Comparison of ENCODE assay signal across 18 cellular contexts in the genomic region with DNA sequence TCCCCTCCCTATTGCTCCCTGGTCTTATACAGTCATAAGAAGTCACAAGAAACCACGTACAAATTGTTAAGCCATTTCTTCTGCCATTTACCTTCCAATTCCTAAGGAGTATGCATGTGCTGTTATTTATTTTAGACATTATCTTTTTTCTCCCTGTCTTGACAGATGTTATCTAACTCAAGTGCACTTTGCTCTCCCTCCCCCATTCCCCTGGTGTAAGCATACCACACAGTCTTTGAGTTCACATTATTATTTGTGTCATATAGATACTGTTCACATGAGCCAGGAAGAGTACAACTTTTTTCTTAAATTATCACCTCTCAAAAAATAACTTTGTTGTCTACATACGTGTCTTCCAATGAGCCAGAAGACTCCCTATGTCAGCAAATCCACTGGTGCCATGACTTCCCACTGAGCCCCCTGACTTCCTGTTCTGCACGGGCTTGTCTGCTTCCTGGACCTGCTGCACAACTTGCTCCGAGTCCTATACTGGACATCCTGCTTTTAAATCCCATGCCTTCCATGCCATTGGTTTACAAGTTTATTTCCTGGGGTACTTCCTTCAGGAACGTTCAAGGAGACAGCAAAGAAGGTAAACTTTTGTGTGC. TPM values are rescaled to one million over a fixed set of nuclear protein-coding genes. Genes with fewer than 3 reads are reported as not detected.
A peak's percentile ranks its signal among the peaks of the same experiment; 100 is the strongest.
DNase-seq lines count a peak whose midpoint lies in the region; ATAC-seq, FAIRE-seq and TF ChIP-seq lines count a peak whose summit lies in the region.
"Had no signal": no experiment of that assay in that cellular context is flagged by ENCODE, and none has a peak within 500 bp of the region (broad histone marks: within the 10 kb centered on the region; RNA-seq: fewer than 3 reads in every experiment).

No MANE protein-coding gene starts in this region.

- POLR2A ChIA-PET in endothelial cell of umbilical vein (lab: Charles Lee) = no interaction called here
- POLR2A ChIA-PET in activated CD4-positive, alpha-beta memory T cell treated with anti-CD3 and anti-CD28 coated beads for 36 hours (lab: Charles Lee) = no interaction called here

- H2AFZ ChIP-seq in endothelial cell of umbilical vein (ENCODE audit: low read depth, low read length) = peak overlapping the region; percentile 34

- peaks cover 1% of the 10 kb centered on the region for H3K36me3 Mint-ChIP-seq in mesothelial cell of epicardium
- H3K36me3 Mint-ChIP-seq in activated CD4-positive, alpha-beta memory T cell treated with anti-CD3 and anti-CD28 coated beads for 36 hours = peaks cover 1% of the 10 kb centered on the region

- H3K27ac Mint-ChIP-seq in mesothelial cell of epicardium = peak overlapping the region; percentile 11
- no peak overlapping the region for H3K27ac Mint-ChIP-seq in activated CD4-positive, alpha-beta memory T cell treated with anti-CD3 and anti-CD28 coated beads for 36 hours

- TF ChIP-seq CTCF in cardiac muscle cell (IDR thresholded peaks at IDR 0.05; ENCODE audit: low read depth, low read length) (no peak), heart left ventricle (IDR thresholded peaks at IDR 0.05) (no peak), endothelial cell of umbilical vein (IDR thresholded peaks at IDR 0.05; ENCODE audit: extremely low read depth in 1 of 2, insufficient read depth in 1 of 2, low read depth in 1 of 2, low read length in 2 of 2) (no peak), mesothelial cell of epicardium (IDR thresholded peaks at IDR 0.05; ENCODE audit: unreplicated experiment) (no peak), prostate gland (IDR thresholded peaks at IDR 0.05) (no peak)

- peaks cover 8% of the 10 kb centered on the region for H3K4me1 Mint-ChIP-seq in mesothelial cell of epicardium
- H3K4me1 Mint-ChIP-seq in activated CD4-positive, alpha-beta memory T cell treated with anti-CD3 and anti-CD28 coated beads for 36 hours (ENCODE audit: low read depth) = no peaks in the 10 kb centered on the region

- WGBS in heart left ventricle, 4 donors = 44 to 57% (median 50%) methylated on average over 5 of the region's 5 CpGs
- WGBS in prostate gland = 33% methylated on average over 5 of the region's 5 CpGs

- H3K27ac ChIP-seq in cardiac muscle cell (peak overlapping the region; percentile 40), heart left ventricle (no peak overlapping the region), endothelial cell of umbilical vein (ENCODE audit: insufficient read depth, low read depth, low read length) (no peak overlapping the region), prostate gland (no peak overlapping the region)

- H3K4me2 ChIP-seq in endothelial cell of umbilical vein (ENCODE audit: insufficient read depth, low read length) = no peak overlapping the region

- H3K4me3 ChIP-seq in cardiac muscle cell (no peak overlapping the region), heart left ventricle (no peak overlapping the region), endothelial cell of umbilical vein (replicated peaks in 1 of 3; ENCODE audit: insufficient read depth in 1 of 3, low read depth in 1 of 3, low read length in 3 of 3) (no peak overlapping the region), prostate gland (no peak overlapping the region)

- H3K9me3 Mint-ChIP-seq in mesothelial cell of epicardium = peaks cover 14% of the 10 kb centered on the region
- no peaks in the 10 kb centered on the region for H3K9me3 Mint-ChIP-seq in activated CD4-positive, alpha-beta memory T cell treated with anti-CD3 and anti-CD28 coated beads for 36 hours

- no peak for TF ChIP-seq POLR2A in heart left ventricle (IDR thresholded peaks at IDR 0.05)
- no peak for TF ChIP-seq POLR2A in endothelial cell of umbilical vein (IDR thresholded peaks at IDR 0.05; ENCODE audit: low read depth, low read length)
- TF ChIP-seq POLR2A in prostate gland (IDR thresholded peaks at IDR 0.05) = no peak

- no peaks in the 10 kb centered on the region for H3K27me3 ChIP-seq in cardiac muscle cell
- no peaks in the 10 kb centered on the region for H3K27me3 ChIP-seq in heart left ventricle
- H3K27me3 ChIP-seq in endothelial cell of umbilical vein (ENCODE audit: control insufficient read depth in 2 of 2, insufficient read depth in 2 of 2, low read length in 2 of 2) = peaks cover 2% of the 10 kb centered on the region in 2 experiments
- no peaks in the 10 kb centered on the region for H3K27me3 ChIP-seq in prostate gland (replicated peaks; ENCODE audit: insufficient read depth)

- no peaks in the 10 kb centered on the region for H3K9me1 ChIP-seq in endothelial cell of umbilical vein (replicated peaks; ENCODE audit: control insufficient read depth, extremely low read depth, insufficient read depth, low read length)

- no TSS peak for BruUV-seq in endothelial cell of umbilical vein (replicated peaks; lab: Mats Ljungman, UMichigan)

- DNase-seq in cardiac muscle cell (ENCODE audit: low read depth in 1 of 2, low spot score in 1 of 2) (no peak), heart left ventricle (no peak), endothelial cell of umbilical vein (ENCODE audit: low read depth, low spot score) (no peak), mesothelial cell of epicardium (ENCODE audit: low spot score in 2 of 2, unreplicated experiment in 2 of 2) (no peak), prostate gland (ENCODE audit: low spot score) (no peak), NCI-H2196 (lab: John Stamatoyannopoulos, UW; ENCODE audit: unreplicated experiment) (no peak)
- no peak for DNase-seq in activated CD4-positive, alpha-beta memory T cell treated with anti-CD3 and anti-CD28 coated beads for 36 hours
- DNase-seq: DMS 273 treated with DMSO at 0.1 percent for 48 hours, GF-D8, NCI-H1092 treated with DMSO at 0.1 percent for 48 hours, NCI-H1694, NCI-H345, NCI-H69 had no signal

- H3K79me2 ChIP-seq in endothelial cell of umbilical vein (ENCODE audit: control insufficient read depth, insufficient read depth, low read length) = no peaks in the 10 kb centered on the region

- dilution Hi-C loops in endothelial cell of umbilical vein (cut with MboI; ENCODE audit: extremely low pct_ligation_motif_present, low sequenced_read_pairs) = no loop called here

- H3K36me3 ChIP-seq in cardiac muscle cell (no peaks in the 10 kb centered on the region), heart left ventricle (no peaks in the 10 kb centered on the region), endothelial cell of umbilical vein (ENCODE audit: control insufficient read depth in 2 of 2, extremely low read depth in 1 of 2, insufficient read depth in 2 of 2, low read length in 2 of 2) (no peaks in the 10 kb centered on the region), prostate gland (no peaks in the 10 kb centered on the region)

- no peaks in the 10 kb centered on the region for H3K27me3 Mint-ChIP-seq in mesothelial cell of epicardium (ENCODE audit: low read depth)
- H3K27me3 Mint-ChIP-seq in activated CD4-positive, alpha-beta memory T cell treated with anti-CD3 and anti-CD28 coated beads for 36 hours = peaks cover 6% of the 10 kb centered on the region

- no peak for FAIRE-seq in endothelial cell of umbilical vein (lab: Jason Lieb, UNC)
- FAIRE-seq: A204.1, GM12891, GM18507, H1 had no signal

- intact Hi-C loops in heart left ventricle (cut with DNase I) (loop anchor here in 1 of 10 donors (10.0 kb wide), 1 partner anchor 107 kb away; no protein-coding TSS in a partner anchor), endothelial cell of umbilical vein (cut with micrococcal nuclease) (no loop called here), prostate gland (cut with DNase I) (no loop called here)
- intact Hi-C loops in activated CD4-positive, alpha-beta memory T cell treated with anti-CD3 and anti-CD28 coated beads for 36 hours (cut with micrococcal nuclease) = no loop called here

- H3K9ac ChIP-seq in endothelial cell of umbilical vein (replicated peaks; ENCODE audit: extremely low read depth, insufficient read depth, low read length) = no peak overlapping the region

- CTCF ChIA-PET in endothelial cell of umbilical vein (lab: Charles Lee) = no interaction called here
- CTCF ChIA-PET in activated CD4-positive, alpha-beta memory T cell treated with anti-CD3 and anti-CD28 coated beads for 36 hours (lab: Charles Lee) = no interaction called here

- peaks cover 10% of the 10 kb centered on the region for H3K4me1 ChIP-seq in cardiac muscle cell (ENCODE audit: low read depth)
- no peaks in the 10 kb centered on the region for H3K4me1 ChIP-seq in heart left ventricle
- H3K4me1 ChIP-seq in endothelial cell of umbilical vein (ENCODE audit: control insufficient read depth, extremely low read depth, insufficient read depth, low read length) = no peaks in the 10 kb centered on the region
- H3K4me1 ChIP-seq in prostate gland (replicated peaks) = no peaks in the 10 kb centered on the region

- ATAC-seq in heart left ventricle (no peak), GM21528 (IDR thresholded peaks at IDR 0.05; ENCODE audit: low FRiP score, unreplicated experiment) (no peak)

- H4K20me1 ChIP-seq in endothelial cell of umbilical vein (replicated peaks; ENCODE audit: control insufficient read depth, extremely low read depth, insufficient read depth, low read length) = no peaks in the 10 kb centered on the region

- H3K4me3 Mint-ChIP-seq in mesothelial cell of epicardium = no peak overlapping the region
- H3K4me3 Mint-ChIP-seq in activated CD4-positive, alpha-beta memory T cell treated with anti-CD3 and anti-CD28 coated beads for 36 hours = no peak overlapping the region

- no peaks in the 10 kb centered on the region for H3K9me3 ChIP-seq in cardiac muscle cell (ENCODE audit: low read depth)
- H3K9me3 ChIP-seq in heart left ventricle = no peaks in the 10 kb centered on the region
- H3K9me3 ChIP-seq in endothelial cell of umbilical vein (replicated peaks; ENCODE audit: control insufficient read depth, insufficient read depth, low read length) = no peaks in the 10 kb centered on the region
- no peaks in the 10 kb centered on the region for H3K9me3 ChIP-seq in prostate gland

RNA-seq across cellular contexts. Expression of gene FAM120A, which starts 19.9 kb away (rescaled TPM):
- total RNA-seq in cardiac muscle cell (31.0 and 39.8 TPM in 2 replicates), heart left ventricle (100 to 1,000 TPM in 7 of 9 donors, 10 to 100 TPM in 2; 88.6 to 123 (median 113) TPM), endothelial cell of umbilical vein (116 and 126 TPM in 2 replicates), mesothelial cell of epicardium (58.9 to 62.0 TPM (median 59.4 TPM) in 3 replicates), prostate gland (10 to 100 TPM; 86.3 to 90.6 TPM)
- polyA plus RNA-seq in cardiac muscle cell (12.9 and 14.8 TPM in 2 replicates), heart left ventricle (100 to 1,000 TPM in 1 of 2 donors, 10 to 100 TPM in 1; 37.9 to 118 TPM), endothelial cell of umbilical vein (62.6 and 66.8 TPM in 2 replicates)
- 70.5 and 71.0 TPM in 2 replicates for polyA plus RNA-seq in endothelial cell of umbilical vein (2011; cell fraction: cytosol; rRNA removed)
- polyA plus RNA-seq in endothelial cell of umbilical vein (2011; cell fraction: nucleus; rRNA removed) = 72.3 and 84.7 TPM in 2 replicates
- polyA plus RNA-seq in endothelial cell of umbilical vein (2012) = 100 and 102 TPM in 2 replicates
- 131 and 141 TPM in 2 replicates for polyA minus RNA-seq in endothelial cell of umbilical vein
- 142 TPM for polyA minus RNA-seq in endothelial cell of umbilical vein (2011; cell fraction: cytosol; rRNA and poly(A)+ RNA removed)
- polyA minus RNA-seq in endothelial cell of umbilical vein (2011; cell fraction: nucleus; rRNA and poly(A)+ RNA removed) = 124 and 134 TPM in 2 replicates
- 100 to 1,000 TPM; 124 to 126 TPM for total RNA-seq in activated CD4-positive, alpha-beta memory T cell treated with anti-CD3 and anti-CD28 coated beads for 36 hours

RNA-seq across cellular contexts. Expression of gene FAM120AOS, which starts 21.8 kb away (rescaled TPM):
- total RNA-seq in cardiac muscle cell = 64.6 and 74.6 TPM in 2 replicates
- 71.9 and 92.4 TPM in 2 replicates for polyA plus RNA-seq in cardiac muscle cell
- 10 to 100 TPM; 27.2 to 38.8 (median 33.7) TPM for total RNA-seq in heart left ventricle
- 10 to 100 TPM; 22.2 to 30.0 TPM for polyA plus RNA-seq in heart left ventricle
- 28.8 and 32.4 TPM in 2 replicates for total RNA-seq in endothelial cell of umbilical vein
- polyA plus RNA-seq in endothelial cell of umbilical vein = 25.9 and 26.4 TPM in 2 replicates
- 27.5 and 29.1 TPM in 2 replicates for polyA plus RNA-seq in endothelial cell of umbilical vein (2011; cell fraction: cytosol; rRNA removed)
- 19.3 and 19.6 TPM in 2 replicates for polyA plus RNA-seq in endothelial cell of umbilical vein (2011; cell fraction: nucleus; rRNA removed)
- 25.8 and 35.4 TPM in 2 replicates for polyA plus RNA-seq in endothelial cell of umbilical vein (2012)
- polyA minus RNA-seq in endothelial cell of umbilical vein = 20.2 and 25.1 TPM in 2 replicates
- 18.7 TPM for polyA minus RNA-seq in endothelial cell of umbilical vein (2011; cell fraction: cytosol; rRNA and poly(A)+ RNA removed)
- polyA minus RNA-seq in endothelial cell of umbilical vein (2011; cell fraction: nucleus; rRNA and poly(A)+ RNA removed) = 15.3 and 19.0 TPM in 2 replicates
- 39.0 to 40.0 TPM (median 39.0 TPM) in 3 replicates for total RNA-seq in mesothelial cell of epicardium
- 10 to 100 TPM; 35.4 to 36.4 TPM for total RNA-seq in activated CD4-positive, alpha-beta memory T cell treated with anti-CD3 and anti-CD28 coated beads for 36 hours
- total RNA-seq in prostate gland = 10 to 100 TPM; 60.7 to 83.8 TPM
